1 cellular context compared by ENCODE assay signal in the genomic region with DNA sequence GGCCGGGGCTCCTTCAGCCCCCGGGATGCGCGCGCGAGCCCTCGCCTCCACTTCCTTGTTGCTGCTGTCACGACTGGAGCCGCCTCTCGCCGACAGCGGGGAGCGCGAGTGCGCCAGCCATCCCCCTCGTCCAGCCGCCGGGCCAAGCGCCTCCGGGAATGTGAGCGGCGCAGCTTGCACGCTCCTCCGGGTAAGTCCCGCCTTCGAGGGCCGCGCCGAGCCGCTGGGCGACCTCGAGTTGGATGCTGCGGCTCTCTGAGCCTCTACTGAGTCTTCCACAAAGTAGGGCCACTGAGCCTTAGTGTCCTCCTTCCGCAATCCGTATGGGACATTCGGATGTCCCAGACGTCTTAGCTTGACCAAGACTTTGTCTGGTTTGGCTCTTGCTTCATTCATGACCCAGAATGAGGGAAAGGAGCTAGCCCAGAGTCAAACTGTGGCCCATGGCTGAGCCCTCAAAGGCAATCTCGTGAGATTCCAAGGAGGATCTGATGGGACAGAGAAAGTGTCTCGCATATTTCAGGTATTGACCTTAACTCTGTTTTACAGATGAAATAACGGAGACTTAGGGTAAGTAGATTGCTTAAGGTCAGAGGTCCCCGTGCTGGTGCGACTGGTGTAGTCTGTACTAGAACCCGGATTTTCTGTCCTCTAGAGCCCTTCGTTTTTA.
TF ChIP-seq lines count a peak whose summit lies in the region.

No MANE protein-coding gene starts in this region.

TF ChIP-seq in HepG2, 621 proteins besides CTCF, POLR2A, EP300 and RAD21 (continued from another document):
- TF ChIP-seq GMEB2 (CRISPR knock-in tag; IDR thresholded peaks at IDR 0.05; ENCODE audit: low read depth): no peak
- TF ChIP-seq ZNF556 (CRISPR knock-in tag; IDR thresholded peaks at IDR 0.05; ENCODE audit: borderline replicate concordance): no peak
- TF ChIP-seq ZNF225 (CRISPR knock-in tag; IDR thresholded peaks at IDR 0.05): no peak
- TF ChIP-seq MTERF4 (CRISPR knock-in tag; IDR thresholded peaks at IDR 0.05): 0 out of 2 replicates have a peak, but pooled peaks have one; percentile 40
- no peak for TF ChIP-seq NFE2L2 (IDR thresholded peaks at IDR 0.05; ENCODE audit: low read length)
- TF ChIP-seq, protein P1, sequence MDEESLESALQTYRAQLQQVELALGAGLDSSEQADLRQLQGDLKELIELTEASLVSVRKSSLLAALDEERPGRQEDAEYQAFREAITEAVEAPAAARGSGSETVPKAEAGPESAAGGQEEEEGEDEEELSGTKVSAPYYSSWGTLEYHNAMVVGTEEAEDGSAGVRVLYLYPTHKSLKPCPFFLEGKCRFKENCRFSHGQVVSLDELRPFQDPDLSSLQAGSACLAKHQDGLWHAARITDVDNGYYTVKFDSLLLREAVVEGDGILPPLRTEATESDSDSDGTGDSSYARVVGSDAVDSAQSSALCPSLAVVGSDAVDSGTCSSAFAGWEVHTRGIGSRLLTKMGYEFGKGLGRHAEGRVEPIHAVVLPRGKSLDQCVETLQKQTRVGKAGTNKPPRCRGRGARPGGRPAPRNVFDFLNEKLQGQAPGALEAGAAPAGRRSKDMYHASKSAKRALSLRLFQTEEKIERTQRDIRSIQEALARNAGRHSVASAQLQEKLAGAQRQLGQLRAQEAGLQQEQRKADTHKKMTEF (CRISPR knock-in tag; IDR thresholded peaks at IDR 0.05): 0 out of 2 replicates have a peak, but pooled peaks have one; percentile 12
- no peak for TF ChIP-seq SMARCE1 (IDR thresholded peaks at IDR 0.05; ENCODE audit: borderline replicate concordance)
- TF ChIP-seq, protein P2, sequence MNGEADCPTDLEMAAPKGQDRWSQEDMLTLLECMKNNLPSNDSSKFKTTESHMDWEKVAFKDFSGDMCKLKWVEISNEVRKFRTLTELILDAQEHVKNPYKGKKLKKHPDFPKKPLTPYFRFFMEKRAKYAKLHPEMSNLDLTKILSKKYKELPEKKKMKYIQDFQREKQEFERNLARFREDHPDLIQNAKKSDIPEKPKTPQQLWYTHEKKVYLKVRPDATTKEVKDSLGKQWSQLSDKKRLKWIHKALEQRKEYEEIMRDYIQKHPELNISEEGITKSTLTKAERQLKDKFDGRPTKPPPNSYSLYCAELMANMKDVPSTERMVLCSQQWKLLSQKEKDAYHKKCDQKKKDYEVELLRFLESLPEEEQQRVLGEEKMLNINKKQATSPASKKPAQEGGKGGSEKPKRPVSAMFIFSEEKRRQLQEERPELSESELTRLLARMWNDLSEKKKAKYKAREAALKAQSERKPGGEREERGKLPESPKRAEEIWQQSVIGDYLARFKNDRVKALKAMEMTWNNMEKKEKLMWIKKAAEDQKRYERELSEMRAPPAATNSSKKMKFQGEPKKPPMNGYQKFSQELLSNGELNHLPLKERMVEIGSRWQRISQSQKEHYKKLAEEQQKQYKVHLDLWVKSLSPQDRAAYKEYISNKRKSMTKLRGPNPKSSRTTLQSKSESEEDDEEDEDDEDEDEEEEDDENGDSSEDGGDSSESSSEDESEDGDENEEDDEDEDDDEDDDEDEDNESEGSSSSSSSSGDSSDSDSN (CRISPR knock-in tag; IDR thresholded peaks at IDR 0.05): no peak
- peak; percentile 53; the same call in 1 of the 2 replicates for TF ChIP-seq MAFG (CRISPR knock-in tag; IDR thresholded peaks at IDR 0.05)
- no peak for TF ChIP-seq ARNT (IDR thresholded peaks at IDR 0.05)
- TF ChIP-seq AGO2 (optimal IDR thresholded peaks at IDR 0.05; ENCODE audit: low read depth, low read length): peak; percentile 6
- peak; percentile 11 for TF ChIP-seq HNRNPLL (IDR thresholded peaks at IDR 0.05; ENCODE audit: low read depth, low read length, poor library complexity, severe bottlenecking)
- TF ChIP-seq, protein P3, sequence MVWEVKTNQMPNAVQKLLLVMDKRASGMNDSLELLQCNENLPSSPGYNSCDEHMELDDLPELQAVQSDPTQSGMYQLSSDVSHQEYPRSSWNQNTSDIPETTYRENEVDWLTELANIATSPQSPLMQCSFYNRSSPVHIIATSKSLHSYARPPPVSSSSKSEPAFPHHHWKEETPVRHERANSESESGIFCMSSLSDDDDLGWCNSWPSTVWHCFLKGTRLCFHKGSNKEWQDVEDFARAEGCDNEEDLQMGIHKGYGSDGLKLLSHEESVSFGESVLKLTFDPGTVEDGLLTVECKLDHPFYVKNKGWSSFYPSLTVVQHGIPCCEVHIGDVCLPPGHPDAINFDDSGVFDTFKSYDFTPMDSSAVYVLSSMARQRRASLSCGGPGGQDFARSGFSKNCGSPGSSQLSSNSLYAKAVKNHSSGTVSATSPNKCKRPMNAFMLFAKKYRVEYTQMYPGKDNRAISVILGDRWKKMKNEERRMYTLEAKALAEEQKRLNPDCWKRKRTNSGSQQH (CRISPR knock-in tag; IDR thresholded peaks at IDR 0.05; ENCODE audit: low read depth): no peak
- peak; percentile 35; the same call in 1 of the 2 replicates for TF ChIP-seq ZNF317 (CRISPR knock-in tag; IDR thresholded peaks at IDR 0.05)
- no peak for TF ChIP-seq GLI4 (CRISPR knock-in tag; IDR thresholded peaks at IDR 0.05; ENCODE audit: borderline replicate concordance)
- 0 out of 2 replicates have a peak, but pooled peaks have one; percentile 18 for TF ChIP-seq ZNF329 (CRISPR knock-in tag; IDR thresholded peaks at IDR 0.05; ENCODE audit: low read depth)
- 0 out of 2 replicates have a peak, but pooled peaks have one; percentile 14 for TF ChIP-seq REL (CRISPR knock-in tag; conservative IDR thresholded peaks at IDR 0.05)
- peak; percentile 90 for TF ChIP-seq ZMYM3 (CRISPR knock-in tag; IDR thresholded peaks at IDR 0.05)
- TF ChIP-seq ZNF883 (CRISPR knock-in tag; IDR thresholded peaks at IDR 0.05; ENCODE audit: not compliant biosample characterization): no peak
- TF ChIP-seq MAFF (IDR thresholded peaks at IDR 0.05; ENCODE audit: low read depth, low read length): no peak
